ENCODE assay signal across 8 cellular contexts in the genomic region with DNA sequence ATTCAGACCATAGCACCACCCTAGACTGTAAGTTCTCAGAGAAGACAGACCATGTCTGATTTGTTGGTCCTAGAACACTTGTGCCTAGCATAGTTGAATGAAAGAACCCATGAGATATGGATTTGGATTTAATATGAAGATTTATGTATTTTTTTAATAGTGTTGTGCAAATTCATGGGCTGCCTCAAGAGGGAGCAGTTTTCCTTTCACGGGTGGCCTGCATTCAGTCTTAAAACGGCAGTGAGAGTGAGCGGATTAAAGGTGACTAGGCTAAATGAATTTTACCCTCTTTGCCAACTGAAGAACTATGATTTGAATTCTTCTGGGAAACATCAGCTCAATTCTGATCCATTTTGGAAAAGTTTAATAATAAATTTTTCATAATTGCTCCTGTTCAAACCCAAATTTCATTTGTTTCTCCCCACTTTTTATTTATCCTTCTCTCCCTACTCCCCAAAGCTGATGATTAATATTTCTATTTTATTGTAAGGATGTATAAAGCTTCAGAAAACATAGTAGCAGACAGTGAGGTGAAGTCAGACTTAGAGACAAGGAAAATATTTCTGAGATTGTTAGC.
DNase-seq lines count a peak whose midpoint lies in the region; ATAC-seq and TF ChIP-seq lines count a peak whose summit lies in the region.

No MANE protein-coding gene starts in this region.

- TF ChIP-seq CTCF in heart right ventricle (IDR thresholded peaks at IDR 0.05) (peak; percentile 14 to 57 (median 44)), mesothelial cell of epicardium (IDR thresholded peaks at IDR 0.05; ENCODE audit: unreplicated experiment) (peak; percentile 48), suprapubic skin (IDR thresholded peaks at IDR 0.05) (no peak)

- ATAC-seq in heart right ventricle (no peak), left ventricle myocardium superior (no peak)

- H3K4me1 Mint-ChIP-seq in mesothelial cell of epicardium, result peaks cover 17% of the 10 kb centered on the region

- H3K27me3 ChIP-seq in heart right ventricle, result no peaks in the 10 kb centered on the region
- no peaks in the 10 kb centered on the region for H3K27me3 ChIP-seq in adipocyte (replicated peaks; ENCODE audit: control insufficient read depth, insufficient read depth, low read length)
- no peaks in the 10 kb centered on the region for H3K27me3 ChIP-seq in suprapubic skin

- intact Hi-C loops in heart right ventricle (cut with DNase I), result no loop called here
- intact Hi-C loops in left ventricle myocardium superior (cut with micrococcal nuclease), result no loop called here

- DNase-seq in heart right ventricle, result no peak
- DNase-seq in left ventricle myocardium superior, result no peak
- DNase-seq in H4 (ENCODE audit: low spot score), result peak; percentile 21
- peak; percentile 7 for DNase-seq in NCI-H1436 (lab: John Stamatoyannopoulos, UW)
- peak; percentile 9 for DNase-seq in adipocyte (ENCODE audit: low read depth)
- DNase-seq in mesothelial cell of epicardium (ENCODE audit: low spot score in 2 of 2, unreplicated experiment in 2 of 2), result no peak
- no peak for DNase-seq in central memory CD4-positive, alpha-beta T cell
- DNase-seq in suprapubic skin (ENCODE audit: low spot score in 2 of 2), result no peak

- WGBS in heart right ventricle, 2 donors, result 40% methylated on average over 3 of the region's 3 CpGs
- WGBS in suprapubic skin, result 59% methylated on average over 3 of the region's 3 CpGs

- H3K4me3 ChIP-seq in heart right ventricle, result no peak overlapping the region
- no peak overlapping the region for H3K4me3 ChIP-seq in adipocyte (ENCODE audit: low read length)
- H3K4me3 ChIP-seq in suprapubic skin, result no peak overlapping the region

- no peaks in the 10 kb centered on the region for H3K36me3 Mint-ChIP-seq in mesothelial cell of epicardium

- H3K36me3 ChIP-seq in heart right ventricle, result no peaks in the 10 kb centered on the region
- H3K36me3 ChIP-seq in adipocyte (ENCODE audit: control insufficient read depth, insufficient read depth, low read length, severe bottlenecking), result no peaks in the 10 kb centered on the region
- no peaks in the 10 kb centered on the region for H3K36me3 ChIP-seq in suprapubic skin

- peaks cover 9% of the 10 kb centered on the region for H3K9me3 Mint-ChIP-seq in mesothelial cell of epicardium

- no peak overlapping the region for H3K27ac Mint-ChIP-seq in mesothelial cell of epicardium

- H3K9ac ChIP-seq in adipocyte (ENCODE audit: low read length), result no peak overlapping the region

- no peak overlapping the region for H3K4me3 Mint-ChIP-seq in mesothelial cell of epicardium

- peaks cover 0 to 10% (median 0%) of the 10 kb centered on the region in 11 donors for H3K9me3 ChIP-seq in heart right ventricle
- H3K9me3 ChIP-seq in adipocyte (ENCODE audit: control insufficient read depth, low read length), result no peaks in the 10 kb centered on the region
- H3K9me3 ChIP-seq in suprapubic skin, result no peaks in the 10 kb centered on the region

- H3K27me3 Mint-ChIP-seq in mesothelial cell of epicardium (ENCODE audit: low read depth), result no peaks in the 10 kb centered on the region

- TF ChIP-seq POLR2A in suprapubic skin (IDR thresholded peaks at IDR 0.05), result no peak

- H3K27ac ChIP-seq in heart right ventricle (no peak overlapping the region), suprapubic skin (no peak overlapping the region)

- H3K4me1 ChIP-seq in heart right ventricle (no peaks in the 10 kb centered on the region), adipocyte (ENCODE audit: control insufficient read depth, insufficient read depth, low read length) (no peaks in the 10 kb centered on the region), suprapubic skin (no peaks in the 10 kb centered on the region)

- TF ChIP-seq EP300 in suprapubic skin (IDR thresholded peaks at IDR 0.05), result no peak

Comparison
In these comparisons a context has a peak if more than half of its experiments do, and no peak if none do; other contexts are left out.
1. DNase-seq: peak in H4 (single experiment), NCI-H1436 (single experiment) and adipocyte (single experiment); none in heart right ventricle (0 of 2), left ventricle myocardium superior (single experiment), mesothelial cell of epicardium (0 of 2), central memory CD4-positive, alpha-beta T cell (single experiment) and suprapubic skin (0 of 2).
2. CTCF ChIP-seq: peak in heart right ventricle (9 of 9) and mesothelial cell of epicardium (single experiment); none in suprapubic skin (0 of 2).